In the genomic region with DNA sequence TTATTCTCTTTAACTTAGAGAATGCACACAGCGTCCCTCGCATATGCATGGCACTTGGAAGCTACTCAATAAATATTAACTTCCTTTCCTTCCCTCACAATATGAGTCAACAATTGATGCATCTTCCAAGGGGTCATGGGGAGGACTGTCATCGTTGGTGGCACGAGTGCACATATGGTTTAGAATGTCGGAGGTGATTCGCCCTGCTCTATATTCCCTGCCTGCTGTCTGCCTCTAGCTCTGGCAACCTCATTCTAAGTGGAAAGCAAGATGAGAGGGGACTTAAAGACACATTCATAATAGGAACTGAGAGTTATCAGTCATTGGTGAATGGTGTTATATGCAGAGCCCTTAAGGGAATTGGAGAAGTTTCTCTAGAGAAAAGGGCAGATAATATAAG, we compare ENCODE assay signal across 23 cellular contexts. TPM values are rescaled to one million over a fixed set of nuclear protein-coding genes. Genes with fewer than 3 reads are reported as not detected.
"Had no signal": no experiment of that assay in that cellular context is flagged by ENCODE, and none has a peak within 500 bp of the region (broad histone marks: within the 10 kb centered on the region; RNA-seq: fewer than 3 reads in every experiment).

No MANE protein-coding gene starts in this region.

- H3K4me1 Mint-ChIP-seq: activated CD4-positive, alpha-beta T cell treated with anti-CD3 and anti-CD28 coated beads, Interleukin-2, amount 10 ng/mL, durations not matched to agents 7 days and 5 days; activated naive CD4-positive, alpha-beta T cell treated with anti-CD3 and anti-CD28 coated beads, Interleukin-2, amount 10 ng/mL, durations not matched to agents 7 days and 5 days had no signal

- H3K9me3 ChIP-seq: gastrocnemius medialis, heart left ventricle, thoracic aorta had no signal

- H3K4me3 Mint-ChIP-seq: activated CD4-positive, alpha-beta T cell treated with anti-CD3 and anti-CD28 coated beads, Interleukin-2, amount 10 ng/mL, durations not matched to agents 7 days and 5 days; activated naive CD4-positive, alpha-beta T cell treated with anti-CD3 and anti-CD28 coated beads, Interleukin-2, amount 10 ng/mL, durations not matched to agents 7 days and 5 days; activated naive CD8-positive, alpha-beta T cell treated with anti-CD3 and anti-CD28 coated beads, Interleukin-2, amount 50 U/mL, for 24 hours; activated T-cell treated with anti-CD3 and anti-CD28 coated beads, Interleukin-2, amount 50 U/mL, for 4 hours; immature natural killer cell had no signal

- H3K27me3 Mint-ChIP-seq: activated CD4-positive, alpha-beta T cell treated with anti-CD3 and anti-CD28 coated beads, Interleukin-2, amount 10 ng/mL, durations not matched to agents 7 days and 5 days; activated naive CD4-positive, alpha-beta T cell treated with anti-CD3 and anti-CD28 coated beads, Interleukin-2, amount 10 ng/mL, durations not matched to agents 7 days and 5 days; activated naive CD8-positive, alpha-beta T cell treated with anti-CD3 and anti-CD28 coated beads, Interleukin-2, amount 50 U/mL, for 24 hours had no signal

- H3K27me3 ChIP-seq: brain microvascular endothelial cell, gastrocnemius medialis, heart left ventricle had no signal

- H3K27ac Mint-ChIP-seq: activated CD4-positive, alpha-beta T cell treated with anti-CD3 and anti-CD28 coated beads, Interleukin-2, amount 10 ng/mL, durations not matched to agents 7 days and 5 days; activated naive CD4-positive, alpha-beta T cell treated with anti-CD3 and anti-CD28 coated beads, Interleukin-2, amount 10 ng/mL, durations not matched to agents 7 days and 5 days; activated naive CD8-positive, alpha-beta T cell treated with anti-CD3 and anti-CD28 coated beads, Interleukin-2, amount 50 U/mL, for 24 hours; immature natural killer cell had no signal

- H3K9me3 Mint-ChIP-seq: activated CD4-positive, alpha-beta T cell treated with anti-CD3 and anti-CD28 coated beads, Interleukin-2, amount 10 ng/mL, durations not matched to agents 7 days and 5 days; activated naive CD4-positive, alpha-beta T cell treated with anti-CD3 and anti-CD28 coated beads, Interleukin-2, amount 10 ng/mL, durations not matched to agents 7 days and 5 days; activated naive CD8-positive, alpha-beta T cell treated with anti-CD3 and anti-CD28 coated beads, Interleukin-2, amount 50 U/mL, for 24 hours; activated T-cell treated with anti-CD3 and anti-CD28 coated beads, Interleukin-2, amount 50 U/mL, for 4 hours had no signal

- H3K4me1 ChIP-seq: gastrocnemius medialis, heart left ventricle had no signal

- ATAC-seq: activated naive CD8-positive, alpha-beta T cell treated with anti-CD3 and anti-CD28 coated beads, Interleukin-2, amount 50 U/mL, for 24 hours; activated T-cell treated with anti-CD3 and anti-CD28 coated beads, Interleukin-2, amount 50 U/mL, for 4 hours; gastrocnemius medialis; heart left ventricle; left ventricle myocardium superior had no signal

- H3K4me3 ChIP-seq: gastrocnemius medialis, heart left ventricle, thoracic aorta had no signal

- DNase-seq: activated CD4-positive, alpha-beta T cell treated with anti-CD3 and anti-CD28 coated beads, Interleukin-2, amount 10 ng/mL, durations not matched to agents 7 days and 5 days; activated CD4-positive, CD25-positive, alpha-beta regulatory T cell; activated CD8-positive, alpha-beta memory T cell treated with anti-CD3 and anti-CD28 coated beads, Interleukin-2, amount 50 U/mL, for 4 hours; activated effector memory CD4-positive, alpha-beta T cell treated with Interleukin-2 at 50 U/mL for 16 hours; activated naive CD4-positive, alpha-beta T cell treated with anti-CD3 and anti-CD28 coated beads, Interleukin-2, amount 10 ng/mL, durations not matched to agents 7 days and 5 days; activated naive CD8-positive, alpha-beta T cell treated with anti-CD3 and anti-CD28 coated beads, Interleukin-2, amount 50 U/mL, for 24 hours; activated T-cell treated with anti-CD3 and anti-CD28 coated beads, Interleukin-2, amount 50 U/mL, for 4 hours; aorta; brain microvascular endothelial cell; central memory CD4-positive, alpha-beta T cell; gastrocnemius medialis; heart left ventricle; immature natural killer cell; kidney glomerular epithelial cell; left ventricle myocardium superior; occipital lobe; posterior cingulate gyrus; retina; stimulated activated CD4-positive, alpha-beta T cell treated with anti-CD3 and anti-CD28 coated beads, Interleukin-12 subunit alpha, Interleukin-12 subunit beta, amount 100 ng/mL, for 4 hours; stimulated activated CD4-positive, alpha-beta T cell treated with anti-CD3 and anti-CD28 coated beads, Interleukin-2, amount 100 ng/mL, for 24 hours; T-helper 2 cell had no signal

- H3K36me3 ChIP-seq: brain microvascular endothelial cell had no signal

- H3K27ac ChIP-seq: brain microvascular endothelial cell, gastrocnemius medialis, heart left ventricle, thoracic aorta had no signal

RNA-seq across cellular contexts. Expression of gene MAK, which starts 44.6 kb away (rescaled TPM):
- total RNA-seq: gastrocnemius medialis had no signal
- polyA plus RNA-seq: neural cell had no signal
